In genomic region chr21:28624626-28625025, GRCh38 we compare ENCODE assay signal across 25 cellular contexts.
A peak's percentile ranks its signal among the peaks of the same experiment; 100 is the strongest.
DNase-seq lines count a peak whose midpoint lies in the region; ATAC-seq, FAIRE-seq and TF ChIP-seq lines count a peak whose summit lies in the region.
"Had no signal": no experiment of that assay in that cellular context is flagged by ENCODE, and none has a peak within 500 bp of the region (broad histone marks: within the 10 kb centered on the region; RNA-seq: fewer than 3 reads in every experiment).

No MANE protein-coding gene starts in this region.

- H3K9me3 Mint-ChIP-seq in natural killer cell treated with Interleukin-12 subunit alpha and Interleukin-12 subunit beta and Interleukin-15 and Interleukin-18, amount 100 ng/mL, for 72 hours: peaks cover 3% of the 10 kb centered on the region

- peak overlapping the region; percentile 3; the same call in 1 of the 2 replicates for H3K18ac ChIP-seq in IMR-90 (ENCODE audit: low read depth, low read length)

- peak overlapping the region; percentile 38 for H2AFZ ChIP-seq in ACC112 (ENCODE audit: low read length, unreplicated experiment)
- no peak overlapping the region for H2AFZ ChIP-seq in IMR-90 (replicated peaks; ENCODE audit: low read length, poor library complexity)

- H3K79me1 ChIP-seq in IMR-90 (ENCODE audit: low read depth in 1 of 2, low read length in 2 of 2): no peaks in the 10 kb centered on the region; a peak in 1 of 4 replicates

- TF ChIP-seq POLR2A in IMR-90 (IDR thresholded peaks at IDR 0.05; ENCODE audit: low read depth, low read length): no peak

- H3K9me1 ChIP-seq in IMR-90 (ENCODE audit: insufficient read depth, low read length): no peaks in the 10 kb centered on the region

- H3K9me3 ChIP-seq in IMR-90 (ENCODE audit: control insufficient read depth, insufficient read depth, low read length): 0 out of 2 replicates have a peak, but pooled peaks cover 2% of the 10 kb centered on the region

- intact Hi-C loops in IMR-90 (cut with micrococcal nuclease): no loop called here

- H3K4me2 ChIP-seq in IMR-90 (ENCODE audit: low read depth, low read length): no peak overlapping the region
- H3K4me2 ChIP-seq: SK-N-SH had no signal

- peaks cover 19% of the 10 kb centered on the region for H3K36me3 Mint-ChIP-seq in natural killer cell treated with Interleukin-12 subunit alpha and Interleukin-12 subunit beta and Interleukin-15 and Interleukin-18, amount 100 ng/mL, for 72 hours
- H3K36me3 Mint-ChIP-seq: CD14-positive monocyte had no signal

- H2BK5ac ChIP-seq in IMR-90 (ENCODE audit: low read depth, low read length, poor library complexity, severe bottlenecking): no peak overlapping the region

- DNase-seq in IMR-90 (no peak), bronchial epithelial cell (ENCODE audit: low read depth) (peak; percentile 93), foreskin fibroblast (peak; percentile 62 to 75), hippocampal formation (lab: John Stamatoyannopoulos, UW) (no peak), ureter (ENCODE audit: low spot score) (no peak), germinal center (ENCODE audit: low spot score) (no peak)
- DNase-seq in natural killer cell treated with Interleukin-12 subunit alpha and Interleukin-12 subunit beta and Interleukin-15 and Interleukin-18, amount 100 ng/mL, for 72 hours (ENCODE audit: low spot score): no peak
- DNase-seq: DMS79, H7, KBM-7, NCI-H1092, NCI-H146, NCI-H2029, NCI-H2171 treated with DMSO at 0.1 percent for 48 hours, NCI-H524 treated with DMSO at 0.1 percent for 48 hours, NCI-H82, OCI-M1, Right ventricle myocardium superior, SK-N-SH had no signal

- no peak for ATAC-seq in IMR-90 (ENCODE audit: low read depth)
- no peak for ATAC-seq in natural killer cell treated with Interleukin-12 subunit alpha and Interleukin-12 subunit beta and Interleukin-15 and Interleukin-18, amount 100 ng/mL, for 72 hours
- ATAC-seq: HepG2 had no signal

- H3K4me3 Mint-ChIP-seq in natural killer cell treated with Interleukin-12 subunit alpha and Interleukin-12 subunit beta and Interleukin-15 and Interleukin-18, amount 100 ng/mL, for 72 hours: no peak overlapping the region
- H3K4me3 Mint-ChIP-seq: B cell, CD14-positive monocyte had no signal

- no peak overlapping the region for H3K23ac ChIP-seq in IMR-90 (ENCODE audit: low read depth, low read length)

- H4K8ac ChIP-seq in IMR-90 (ENCODE audit: low read depth in 2 of 2, low read length in 2 of 2): 0 out of 4 replicates have a peak overlapping the region, but pooled peaks of 1 of the 2 experiments have one; percentile 1

- peak; percentile 70 for FAIRE-seq in bronchial epithelial cell (lab: Jason Lieb, UNC)
- FAIRE-seq: A204.1, HepG2 had no signal

- BruUV-seq in IMR-90 (replicated peaks; lab: Mats Ljungman, UMichigan): no TSS peak

- H3K14ac ChIP-seq in IMR-90 (replicated peaks; ENCODE audit: low read depth, low read length): no peak overlapping the region

- TF ChIP-seq RAD21 in IMR-90 (IDR thresholded peaks at IDR 0.05; ENCODE audit: low read length): no peak

- peaks cover 14 to 23% of the 10 kb centered on the region in 2 donors for H3K4me1 Mint-ChIP-seq in natural killer cell treated with Interleukin-12 subunit alpha and Interleukin-12 subunit beta and Interleukin-15 and Interleukin-18, amount 100 ng/mL, for 72 hours (ENCODE audit: low read depth in 2 of 2)
- H3K4me1 Mint-ChIP-seq: B cell, CD14-positive monocyte had no signal

- dilution Hi-C loops in IMR-90 (cut with HindIII; ENCODE audit: low sequenced_read_pairs, unreplicated experiment): no loop called here

- no peak overlapping the region for H2BK20ac ChIP-seq in IMR-90 (ENCODE audit: low read depth, low read length)

- WGBS in IMR-90 (ENCODE audit: extremely low coverage in 2 of 2, insufficient read length in 1 of 2), 2 experiments: no CpG with 5 or more reads among the region's 1 CpG

- no peak overlapping the region for H3K56ac ChIP-seq in IMR-90 (ENCODE audit: extremely low read depth, insufficient read depth, low read length)

- no peaks in the 10 kb centered on the region for H3K27me3 Mint-ChIP-seq in natural killer cell treated with Interleukin-12 subunit alpha and Interleukin-12 subunit beta and Interleukin-15 and Interleukin-18, amount 100 ng/mL, for 72 hours
- H3K27me3 Mint-ChIP-seq: B cell had no signal

- H3K4me3 ChIP-seq in ACC112 (ENCODE audit: low read depth, low read length) (no peak overlapping the region), IMR-90 (ENCODE audit: insufficient read depth, low read depth, low read length) (no peak overlapping the region), bronchial epithelial cell (ENCODE audit: low read depth, low read length) (no peak overlapping the region), foreskin fibroblast (ENCODE audit: low read depth in 1 of 2, low read length in 2 of 2) (no peak overlapping the region)

- no peak overlapping the region for H2BK120ac ChIP-seq in IMR-90 (ENCODE audit: low read depth, low read length)

- no peaks in the 10 kb centered on the region for H4K20me1 ChIP-seq in IMR-90 (ENCODE audit: insufficient read depth, low read length)

- H2BK15ac ChIP-seq in IMR-90 (ENCODE audit: low read depth, low read length): no peak overlapping the region; the same call in 2 of the 3 replicates

- 0 out of 2 replicates have a peak overlapping the region, but pooled peaks have one; percentile 1 for H4K91ac ChIP-seq in IMR-90 (ENCODE audit: insufficient read depth, low read depth, low read length)

- no peak overlapping the region for H3K9ac ChIP-seq in IMR-90 (ENCODE audit: low read depth, low read length)
- H3K9ac ChIP-seq: SK-N-SH had no signal

- H2AK5ac ChIP-seq in IMR-90 (ENCODE audit: low read depth, low read length): no peak overlapping the region

- no peak overlapping the region for H2AK9ac ChIP-seq in IMR-90 (replicated peaks; ENCODE audit: low read depth, low read length, poor library complexity)

- no peak overlapping the region for H3K27ac Mint-ChIP-seq in natural killer cell treated with Interleukin-12 subunit alpha and Interleukin-12 subunit beta and Interleukin-15 and Interleukin-18, amount 100 ng/mL, for 72 hours
- H3K27ac Mint-ChIP-seq: B cell, CD14-positive monocyte had no signal

- POLR2A ChIA-PET in IMR-90 (lab: Charles Lee; ENCODE audit: unreplicated experiment): no interaction called here

- H4K5ac ChIP-seq in IMR-90 (ENCODE audit: low read depth, low read length): peak overlapping the region; percentile 4; the same call in 1 of the 2 replicates

- H3K36me3 ChIP-seq in ACC112 (ENCODE audit: insufficient read depth, low read length) (no peaks in the 10 kb centered on the region), IMR-90 (ENCODE audit: control insufficient read depth, insufficient read depth, low read length) (no peaks in the 10 kb centered on the region; the same call in 1 of the 2 replicates), bronchial epithelial cell (ENCODE audit: control insufficient read depth, insufficient read depth, low read length) (no peaks in the 10 kb centered on the region)

- H3K79me2 ChIP-seq in ACC112 (ENCODE audit: control insufficient read depth, insufficient read depth, low read length, unreplicated experiment): no peaks in the 10 kb centered on the region

- H3K27ac ChIP-seq in ACC112 (ENCODE audit: low read depth, low read length): no peak overlapping the region
- no peak overlapping the region for H3K27ac ChIP-seq in IMR-90 (ENCODE audit: insufficient read depth, low read length)
- H3K27ac ChIP-seq: HL-60 had no signal

- peaks cover 11% of the 10 kb centered on the region for H3K4me1 ChIP-seq in ACC112 (ENCODE audit: control insufficient read depth, insufficient read depth, low read length, unreplicated experiment)
- no peaks in the 10 kb centered on the region; the same call in 1 of the 2 replicates for H3K4me1 ChIP-seq in IMR-90 (ENCODE audit: control insufficient read depth, insufficient read depth, low read length)

- no peak overlapping the region for H3K4ac ChIP-seq in IMR-90 (ENCODE audit: low read depth, low read length)

- no peak for TF ChIP-seq CTCF in IMR-90 (conservative IDR thresholded peaks at IDR 0.05; ENCODE audit: low read depth, low read length)
- TF ChIP-seq CTCF in bronchial epithelial cell (IDR thresholded peaks at IDR 0.05; ENCODE audit: insufficient read depth, low read length, severe bottlenecking): no peak
- no peak for TF ChIP-seq CTCF in foreskin fibroblast (IDR thresholded peaks at IDR 0.05; ENCODE audit: low read depth, low read length)

- CTCF ChIA-PET in IMR-90 (lab: Yijun Ruan, JAX): no interaction called here

- in situ Hi-C loops in IMR-90 (cut with MboI; ENCODE audit: low sequenced_read_pairs): no loop called here

- H3K27me3 ChIP-seq in ACC112 (ENCODE audit: insufficient read depth, low read length) (no peaks in the 10 kb centered on the region), IMR-90 (ENCODE audit: control insufficient read depth, insufficient read depth, low read length) (no peaks in the 10 kb centered on the region), bronchial epithelial cell (ENCODE audit: control insufficient read depth, insufficient read depth, low read length) (no peaks in the 10 kb centered on the region)

TF ChIP-seq in IMR-90, 13 proteins besides CTCF, POLR2A, EP300 and RAD21 (continues in another document):
- TF ChIP-seq MAFK (IDR thresholded peaks at IDR 0.05; ENCODE audit: low read depth, low read length): no peak
- no peak for TF ChIP-seq SMC3 (IDR thresholded peaks at IDR 0.05; ENCODE audit: low read depth, low read length)
- no peak for TF ChIP-seq FOS (IDR thresholded peaks at IDR 0.05; ENCODE audit: low read depth, low read length)
- no peak for TF ChIP-seq MXI1 (IDR thresholded peaks at IDR 0.05; ENCODE audit: borderline replicate concordance, low read depth, low read length)
- TF ChIP-seq CHD1 (IDR thresholded peaks at IDR 0.05; ENCODE audit: low read depth, low read length): no peak
- TF ChIP-seq NFE2L2 (IDR thresholded peaks at IDR 0.05; ENCODE audit: low read depth, low read length): no peak
- no peak for TF ChIP-seq ELK1 (IDR thresholded peaks at IDR 0.05; ENCODE audit: borderline replicate concordance, low read depth, low read length)
- no peak for TF ChIP-seq RCOR1 (IDR thresholded peaks at IDR 0.05; ENCODE audit: insufficient replicate concordance, low read length)

Comparison
In these comparisons a context has a peak if more than half of its experiments do, and no peak if none do; other contexts are left out.
1. DNase-seq: peak in bronchial epithelial cell (single experiment) and foreskin fibroblast (2 of 2); none in IMR-90 (single experiment), hippocampal formation (0 of 2), natural killer cell treated with Interleukin-12 subunit alpha and Interleukin-12 subunit beta and Interleukin-15 and Interleukin-18, amount 100 ng/mL, for 72 hours (single experiment), ureter (single experiment) and germinal center (single experiment).